26 cellular contexts compared by ENCODE assay signal in the genomic region with DNA sequence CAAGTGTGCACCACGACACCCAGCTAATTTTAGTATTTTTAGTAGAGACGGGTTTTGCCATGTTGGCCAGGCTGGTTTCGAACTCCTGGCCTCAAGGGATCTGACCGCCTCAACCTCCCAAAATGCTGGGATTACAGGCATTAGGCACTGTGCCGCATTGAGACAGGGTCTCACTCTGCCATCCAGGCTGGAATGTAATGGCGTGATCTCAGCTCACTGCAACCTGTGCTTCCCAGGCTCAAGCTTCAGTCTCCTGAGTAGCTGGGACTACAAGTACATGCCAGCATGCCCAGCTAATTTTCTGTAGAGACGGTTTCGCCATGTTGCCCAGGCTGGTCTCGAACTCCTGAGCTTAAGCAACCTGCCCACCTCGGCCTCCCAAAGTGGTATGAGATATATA.
"Had no signal": no experiment of that assay in that cellular context is flagged by ENCODE, and none has a peak within 500 bp of the region (broad histone marks: within the 10 kb centered on the region; RNA-seq: fewer than 3 reads in every experiment).

No MANE protein-coding gene starts in this region.

- ATAC-seq: foreskin keratinocyte; gastroesophageal sphincter; heart left ventricle; left colon; left ventricle myocardium superior; lower lobe of right lung; natural killer cell; pancreas; right lobe of liver; stimulated activated naive CD8-positive, alpha-beta T cell treated with anti-CD3 and anti-CD28 coated beads, Interleukin-15, amount 100 ng/mL, for 72 hours had no signal

- H3K9me3 ChIP-seq: lower lobe of right lung, pancreas, right lobe of liver, thyroid gland had no signal

- H3K36me3 Mint-ChIP-seq: natural killer cell had no signal

- H3K27me3 ChIP-seq: heart left ventricle, hepatocyte, pancreas, right lobe of liver, suprapubic skin, thyroid gland had no signal

- H3K36me3 ChIP-seq: esophagus muscularis mucosa, gastroesophageal sphincter, heart left ventricle, lower lobe of right lung, pancreas, right lobe of liver, suprapubic skin, thyroid gland had no signal

- H3K4me1 Mint-ChIP-seq: natural killer cell; stimulated activated naive CD8-positive, alpha-beta T cell treated with anti-CD3 and anti-CD28 coated beads, Interleukin-15, amount 100 ng/mL, for 72 hours had no signal

- H3K4me1 ChIP-seq: esophagus muscularis mucosa, foreskin keratinocyte, gastroesophageal sphincter, heart left ventricle, lower lobe of right lung, pancreas, right lobe of liver, thyroid gland had no signal

- DNase-seq: dermis blood vessel endothelial cell; effector memory CD4-positive, alpha-beta T cell; foreskin keratinocyte; heart left ventricle; kidney glomerular epithelial cell; left colon; left ventricle myocardium superior; lower lobe of right lung; natural killer cell; occipital lobe; pancreas; right lobe of liver; small intestine; stimulated activated CD4-positive, alpha-beta T cell treated with anti-CD3 and anti-CD28 coated beads, Interleukin-12 subunit alpha, Interleukin-12 subunit beta, amount 100 ng/mL, for 4 hours; stimulated activated CD4-positive, alpha-beta T cell treated with anti-CD3 and anti-CD28 coated beads, Interleukin-1b, Interleukin-23, amount 100 ng/mL, for 48 hours; stimulated activated CD4-positive, alpha-beta T cell treated with anti-CD3 and anti-CD28 coated beads, Interleukin-4, amount 100 ng/mL, for 1 hour; stimulated activated naive CD4-positive, alpha-beta T cell; stimulated activated naive CD8-positive, alpha-beta T cell treated with anti-CD3 and anti-CD28 coated beads, Interleukin-15, amount 100 ng/mL, for 72 hours; thyroid gland; trophoblast cell had no signal

- H3K4me3 ChIP-seq: coronary artery, esophagus muscularis mucosa, gastroesophageal sphincter, heart left ventricle, hepatocyte, lower lobe of right lung, pancreas, right lobe of liver, suprapubic skin, thyroid gland had no signal

- H3K4me3 Mint-ChIP-seq: natural killer cell; stimulated activated naive CD8-positive, alpha-beta T cell treated with anti-CD3 and anti-CD28 coated beads, Interleukin-15, amount 100 ng/mL, for 72 hours had no signal

- H3K27ac ChIP-seq: coronary artery, esophagus muscularis mucosa, foreskin keratinocyte, gastroesophageal sphincter, heart left ventricle, hepatocyte, lower lobe of right lung, pancreas, right lobe of liver, suprapubic skin, thyroid gland had no signal

- H3K27ac Mint-ChIP-seq: natural killer cell; progenitor cell of endocrine pancreas; stimulated activated naive CD8-positive, alpha-beta T cell treated with anti-CD3 and anti-CD28 coated beads, Interleukin-15, amount 100 ng/mL, for 72 hours had no signal

- H3K27me3 Mint-ChIP-seq: stimulated activated naive CD8-positive, alpha-beta T cell treated with anti-CD3 and anti-CD28 coated beads, Interleukin-15, amount 100 ng/mL, for 72 hours had no signal
